ENCODE assay signal across 8 cellular contexts in genomic region chr5:31531543-31531887, GRCh38. TPM values are rescaled to one million over a fixed set of nuclear protein-coding genes. Genes with fewer than 3 reads are reported as not detected.
A peak's percentile ranks its signal among the peaks of the same experiment; 100 is the strongest.
DNase-seq lines count a peak whose midpoint lies in the region; ATAC-seq, FAIRE-seq and TF ChIP-seq lines count a peak whose summit lies in the region.

No MANE protein-coding gene starts in this region.

- H4K20me1 ChIP-seq in BLaER1 (no peaks in the 10 kb centered on the region), PC-3 (ENCODE audit: low read length) (no peaks in the 10 kb centered on the region), keratinocyte (ENCODE audit: control insufficient read depth, extremely low read depth, insufficient read depth, low read length) (no peaks in the 10 kb centered on the region)

- H3K79me2 ChIP-seq in PC-3 (ENCODE audit: low read length) (peaks cover 60% of the 10 kb centered on the region), keratinocyte (ENCODE audit: control insufficient read depth, insufficient read depth, low read length) (peaks cover 47% of the 10 kb centered on the region)

- peak overlapping the region; percentile 98 to 100 (median 99) for H3K4me3 Mint-ChIP-seq in brain

- no peak for FAIRE-seq in keratinocyte (lab: Jason Lieb, UNC)

- H3F3A ChIP-seq in PC-3 (ENCODE audit: low read length, unreplicated experiment): no peaks in the 10 kb centered on the region

- H3K4me1 ChIP-seq in BLaER1 (peaks cover 28% of the 10 kb centered on the region), PC-3 (ENCODE audit: insufficient read depth, low read length) (peaks cover 27% of the 10 kb centered on the region), keratinocyte (ENCODE audit: control insufficient read depth, extremely low read depth, insufficient read depth, low read length) (peaks cover 11% of the 10 kb centered on the region)

- peaks cover 58% of the 10 kb centered on the region for H3K4me1 Mint-ChIP-seq in brain

- H3K4me2 ChIP-seq in BLaER1 (peak overlapping the region; percentile 89), PC-3 (ENCODE audit: low read length) (peak overlapping the region; percentile 86), keratinocyte (ENCODE audit: control insufficient read depth, extremely low read depth, insufficient read depth, low read depth, low read length) (peak overlapping the region; percentile 66)

- H3K27ac ChIP-seq in BLaER1 (peak overlapping the region; percentile 71), PC-3 (ENCODE audit: low read length) (peak overlapping the region; percentile 11; the same call in 1 of the 2 replicates), keratinocyte (ENCODE audit: control insufficient read depth, insufficient read depth, low read length) (peak overlapping the region; percentile 71)

- H2AFZ ChIP-seq in PC-3 (ENCODE audit: low read length) (peak overlapping the region; percentile 93), keratinocyte (ENCODE audit: control insufficient read depth, low read length) (peak overlapping the region; percentile 83)

- H3K9me3 ChIP-seq in BLaER1 (no peaks in the 10 kb centered on the region), PC-3 (ENCODE audit: low read length) (no peaks in the 10 kb centered on the region), keratinocyte (ENCODE audit: control insufficient read depth, low read depth, low read length) (no peaks in the 10 kb centered on the region)

- intact Hi-C loops in PC-3 (cut with micrococcal nuclease): no loop called here

- peak; percentile 36 for ATAC-seq in GM18907 (IDR thresholded peaks at IDR 0.05; ENCODE audit: unreplicated experiment)
- peak; percentile 29 for ATAC-seq in HG03066 (IDR thresholded peaks at IDR 0.05; ENCODE audit: low read depth, unreplicated experiment)
- ATAC-seq in PC-3: peak; percentile 48

- DNase-seq in PC-3 (peak; percentile 21), keratinocyte (ENCODE audit: low read depth, low spot score) (no peak), C1 segment of cervical spinal cord (lab: John Stamatoyannopoulos, UW) (no peak)
- peak; percentile 26 for DNase-seq in stimulated activated CD4-positive, alpha-beta T cell treated with anti-CD3 and anti-CD28 coated beads, Interleukin-4, amount 100 ng/mL, for 1 hour

- no peaks in the 10 kb centered on the region for H3K9me2 ChIP-seq in PC-3 (replicated peaks; ENCODE audit: low read length)

- no peaks in the 10 kb centered on the region for H3K9me1 ChIP-seq in keratinocyte (ENCODE audit: control insufficient read depth, extremely low read depth, insufficient read depth, low read length)

- H3K9me3 Mint-ChIP-seq in brain: no peaks in the 10 kb centered on the region

- dilution Hi-C loops in keratinocyte (cut with MboI; ENCODE audit: extremely low pct_ligation_motif_present, low sequenced_read_pairs): no loop called here

- H3K9ac ChIP-seq in BLaER1 (peak overlapping the region; percentile 85), PC-3 (ENCODE audit: low read length) (peak overlapping the region; percentile 91), keratinocyte (ENCODE audit: control insufficient read depth, extremely low read depth, insufficient read depth, low read length) (peak overlapping the region; percentile 84)

- H3K27ac Mint-ChIP-seq in brain: peak overlapping the region; percentile 95 to 100 (median 97)

- BruUV-seq in PC-3 (replicated peaks; lab: Mats Ljungman, UMichigan): TSS peak; percentile 69

- H3K4me3 ChIP-seq in BLaER1: peak overlapping the region; percentile 87
- H3K4me3 ChIP-seq in PC-3 (ENCODE audit: low read length): peak overlapping the region; percentile 96
- H3K4me3 ChIP-seq in keratinocyte (ENCODE audit: control insufficient read depth in 2 of 3, extremely low read depth in 1 of 3, insufficient read depth in 2 of 3, low read depth in 1 of 3, low read length in 3 of 3): peak overlapping the region; percentile 69 to 97 (median 96)

- H3K27me3 ChIP-seq in BLaER1: no peaks in the 10 kb centered on the region
- H3K27me3 ChIP-seq in PC-3 (ENCODE audit: low read length): no peaks in the 10 kb centered on the region
- H3K27me3 ChIP-seq in keratinocyte (ENCODE audit: control insufficient read depth, extremely low read depth, insufficient read depth, low read length): no peaks in the 10 kb centered on the region

- H3K36me3 ChIP-seq in BLaER1 (peaks cover 55% of the 10 kb centered on the region), PC-3 (ENCODE audit: low read depth, low read length) (peaks cover 40% of the 10 kb centered on the region), keratinocyte (ENCODE audit: control insufficient read depth in 2 of 2, extremely low read depth in 1 of 2, insufficient read depth in 2 of 2, low read length in 2 of 2) (peaks cover 5 to 10% of the 10 kb centered on the region in 2 experiments)

- POLR2A ChIA-PET in PC-3 (lab: Charles Lee; ENCODE audit: unreplicated experiment): interaction anchor here (0.6 to 0.7 kb wide), 2 partner anchors 278 to 989 kb away, joined by 3 to 4 read pairs; no protein-coding TSS in a partner anchor

- peaks cover 62% of the 10 kb centered on the region for H3K36me3 Mint-ChIP-seq in brain

- peaks cover 16% of the 10 kb centered on the region for H3K27me3 Mint-ChIP-seq in brain

- CTCF ChIA-PET in PC-3 (lab: Charles Lee): interaction anchor here (0.5 to 0.6 kb wide), 2 partner anchors 24 to 108 kb away, joined by 3 read pairs; partner anchors contain the start of gene PDZD2

- TF ChIP-seq CTCF in PC-3 (conservative IDR thresholded peaks at IDR 0.05; ENCODE audit: low read depth, low read length): no peak
- TF ChIP-seq CTCF in brain (conservative IDR thresholded peaks at IDR 0.05): no peak
- no peak for TF ChIP-seq CTCF in keratinocyte (optimal IDR thresholded peaks at IDR 0.05 in 1 of 3, IDR thresholded peaks at IDR 0.05 in 1 of 3, conservative IDR thresholded peaks at IDR 0.05 in 1 of 3; ENCODE audit: extremely low read depth in 1 of 3, insufficient read depth in 2 of 3, low read length in 3 of 3)

RNA-seq across cellular contexts. Expression of gene DROSHA, which starts 0.4 kb away (rescaled TPM):
- 60.7 and 84.1 TPM in 2 replicates for total RNA-seq in PC-3 (2014; rRNA removed)
- polyA plus RNA-seq in brain (ENCODE audit: insufficient read depth, low read depth, low replicate concordance): 52.8 TPM
- polyA plus RNA-seq in keratinocyte: 22.2 to 39.9 TPM (median 35.2 TPM) in 3 replicates
- 82.4 TPM for polyA plus RNA-seq in keratinocyte (2011; ENCODE audit: low read depth)
- polyA plus RNA-seq in keratinocyte (2011; cell fraction: cytosol; rRNA removed): 34.2 and 47.7 TPM in 2 replicates
- 77.5 and 78.1 TPM in 2 replicates for polyA plus RNA-seq in keratinocyte (2011; cell fraction: nucleus; rRNA removed)
- 21.9 and 35.0 TPM in 2 replicates for polyA plus RNA-seq in keratinocyte (2012; ENCODE audit: low replicate concordance)
- 51.8 to 82.1 TPM (median 70.9 TPM) in 3 replicates for polyA minus RNA-seq in keratinocyte
- 66.0 TPM for polyA minus RNA-seq in keratinocyte (2011; cell fraction: cytosol; rRNA and poly(A)+ RNA removed)
- 42.2 and 77.6 TPM in 2 replicates for polyA minus RNA-seq in keratinocyte (2011; cell fraction: nucleus; rRNA and poly(A)+ RNA removed)

RNA-seq across cellular contexts. Expression of gene C5orf22, which starts 0.6 kb away (rescaled TPM):
- 15.3 and 15.6 TPM in 2 replicates for total RNA-seq in PC-3 (2014; rRNA removed)
- polyA plus RNA-seq in brain (ENCODE audit: insufficient read depth, low read depth, low replicate concordance): 13.3 TPM
- 17.1 to 27.6 TPM (median 21.0 TPM) in 3 replicates for polyA plus RNA-seq in keratinocyte
- polyA plus RNA-seq in keratinocyte (2011; ENCODE audit: low read depth): 29.4 TPM
- 12.9 and 25.1 TPM in 2 replicates for polyA plus RNA-seq in keratinocyte (2011; cell fraction: cytosol; rRNA removed)
- 13.2 and 18.1 TPM in 2 replicates for polyA plus RNA-seq in keratinocyte (2011; cell fraction: nucleus; rRNA removed)
- 14.2 and 14.4 TPM in 2 replicates for polyA plus RNA-seq in keratinocyte (2012; ENCODE audit: low replicate concordance)
- 7.3 to 16.7 TPM (median 16.0 TPM) in 3 replicates for polyA minus RNA-seq in keratinocyte
- 10.7 TPM for polyA minus RNA-seq in keratinocyte (2011; cell fraction: cytosol; rRNA and poly(A)+ RNA removed)
- 9.7 and 12.6 TPM in 2 replicates for polyA minus RNA-seq in keratinocyte (2011; cell fraction: nucleus; rRNA and poly(A)+ RNA removed)

Comparison
In these comparisons a context has a peak if more than half of its experiments do, and no peak if none do; other contexts are left out.
1. H3K27ac ChIP-seq: peak in every context shown above with its lines; median percentile 71 in BLaER1; 71 in keratinocyte; 11 in PC-3.
2. DNase-seq: peak in PC-3 (single experiment) and stimulated activated CD4-positive, alpha-beta T cell treated with anti-CD3 and anti-CD28 coated beads, Interleukin-4, amount 100 ng/mL, for 1 hour (single experiment); none in keratinocyte (single experiment) and C1 segment of cervical spinal cord (0 of 14).
3. Peak in every context shown above with its lines, with median percentiles within 50 percentile points of each other: H3K4me2 ChIP-seq, H3K4me3 ChIP-seq, H3K9ac ChIP-seq and ATAC-seq.